21 cellular contexts compared by ENCODE assay signal in genomic region chr20:56181593-56181992, GRCh38.
DNase-seq lines count a peak whose midpoint lies in the region; ATAC-seq, FAIRE-seq and TF ChIP-seq lines count a peak whose summit lies in the region.
"Had no signal": no experiment of that assay in that cellular context is flagged by ENCODE, and none has a peak within 500 bp of the region (broad histone marks: within the 10 kb centered on the region; RNA-seq: fewer than 3 reads in every experiment).

No MANE protein-coding gene starts in this region.

- no peaks in the 10 kb centered on the region for H3K36me3 Mint-ChIP-seq in neural progenitor cell
- H3K36me3 Mint-ChIP-seq: CD14-positive monocyte had no signal

- H3K4me1 ChIP-seq in Panc1 (ENCODE audit: control insufficient read depth, insufficient read depth, low read length): no peaks in the 10 kb centered on the region
- no peaks in the 10 kb centered on the region for H3K4me1 ChIP-seq in neural progenitor cell
- H3K4me1 ChIP-seq: sigmoid colon had no signal

- H3K27me3 ChIP-seq in Panc1 (ENCODE audit: control insufficient read depth, insufficient read depth, low read length) (no peaks in the 10 kb centered on the region), neural progenitor cell (no peaks in the 10 kb centered on the region)
- H3K27me3 ChIP-seq: neutrophil, sigmoid colon had no signal

- no peaks in the 10 kb centered on the region for H4K20me1 ChIP-seq in neural progenitor cell (ENCODE audit: low read depth)

- H3K79me2 ChIP-seq in neural progenitor cell (ENCODE audit: low read depth): no peaks in the 10 kb centered on the region

- no peak overlapping the region for H3K4me2 ChIP-seq in neural progenitor cell
- H3K4me2 ChIP-seq: GM23338 had no signal

- DNase-seq in DMS53 (lab: John Stamatoyannopoulos, UW) (peak; percentile 4), DMS53 treated with DMSO at 0.1 percent for 48 hours (lab: John Stamatoyannopoulos, UW; ENCODE audit: unreplicated experiment) (no peak), Panc1 (ENCODE audit: low read depth, low spot score) (no peak), head of caudate nucleus (peak in 27 of 42 donors; percentile 13 to 64 (median 37)), neural progenitor cell (ENCODE audit: low spot score) (no peak), AG08395 (ENCODE audit: low spot score) (no peak), RCC 7860 (ENCODE audit: low spot score) (no peak)
- DNase-seq: 8988T; activated CD4-positive, alpha-beta T cell treated with anti-CD3 and anti-CD28 coated beads, Interleukin-2, amount 50 U/mL, for 1 hour; activated T-cell treated with anti-CD3 and anti-CD28 coated beads, Interleukin-2, amount 50 U/mL, for 72 hours; foreskin melanocyte; NCI-H1694 treated with DMSO at 0.1 percent for 48 hours; NCI-H510A; sigmoid colon had no signal

- in situ Hi-C loops in Panc1 (cut with HindIII; ENCODE audit: low pct_unique_long_range_greater_than_20kb, low sequenced_read_pairs): no loop called here

- H3K27ac ChIP-seq in Panc1 (ENCODE audit: low read length): no peak overlapping the region
- H3K27ac ChIP-seq in neural progenitor cell: no peak overlapping the region
- H3K27ac ChIP-seq: neutrophil, sigmoid colon, thoracic aorta had no signal

- H2AFZ ChIP-seq in neural progenitor cell (replicated peaks): no peak overlapping the region
- H2AFZ ChIP-seq: GM23338 had no signal

- BruUV-seq in Panc1 (replicated peaks; lab: Mats Ljungman, UMichigan): no TSS peak

- intact Hi-C loops in Panc1 (cut with micrococcal nuclease; ENCODE audit: unreplicated experiment) (no loop called here), head of caudate nucleus (cut with DNase I) (loop anchor here (10.0 kb wide), 1 partner anchor 767 kb away; no protein-coding TSS in a partner anchor)

- CTCF ChIA-PET in Panc1 (lab: Charles Lee): no interaction called here

- peaks cover 9% of the 10 kb centered on the region for H3K27me3 Mint-ChIP-seq in neural progenitor cell (ENCODE audit: insufficient read depth, low read depth)
- H3K27me3 Mint-ChIP-seq: central memory CD8-positive, alpha-beta T cell had no signal

- H3F3A ChIP-seq in neural progenitor cell (ENCODE audit: low read depth): no peaks in the 10 kb centered on the region

- H3K4me3 ChIP-seq in Panc1 (ENCODE audit: low read depth in 2 of 2, low read length in 2 of 2) (no peak overlapping the region), neural progenitor cell (no peak overlapping the region)
- H3K4me3 ChIP-seq: GM23338, sigmoid colon, thoracic aorta had no signal

- POLR2A ChIA-PET in Panc1 (lab: Charles Lee): no interaction called here

- no peak for FAIRE-seq in RCC 7860 (lab: Jason Lieb, UNC)

- H3K36me3 ChIP-seq in Panc1 (ENCODE audit: control insufficient read depth, insufficient read depth, low read length) (no peaks in the 10 kb centered on the region), neural progenitor cell (no peaks in the 10 kb centered on the region)
- H3K36me3 ChIP-seq: neutrophil, sigmoid colon, thoracic aorta had no signal

- TF ChIP-seq CTCF in Panc1 (IDR thresholded peaks at IDR 0.05) (peak; percentile 33; the same call in 1 of the 2 replicates), neural progenitor cell (IDR thresholded peaks at IDR 0.05) (peak; percentile 32)

- H3K4me1 Mint-ChIP-seq in neural progenitor cell: no peaks in the 10 kb centered on the region
- H3K4me1 Mint-ChIP-seq: CD14-positive monocyte; central memory CD8-positive, alpha-beta T cell; GM23338 had no signal

- ATAC-seq in Panc1 (no peak), HG02884 (IDR thresholded peaks at IDR 0.05; ENCODE audit: unreplicated experiment) (no peak)
- ATAC-seq: activated T-cell treated with anti-CD3 and anti-CD28 coated beads, Interleukin-2, amount 50 U/mL, for 72 hours; GM23338; Right ventricle myocardium inferior had no signal

- no peak overlapping the region for H3K9ac ChIP-seq in neural progenitor cell

- no peak overlapping the region for H3K4me3 Mint-ChIP-seq in neural progenitor cell
- H3K4me3 Mint-ChIP-seq: activated T-cell treated with anti-CD3 and anti-CD28 coated beads, Interleukin-2, amount 50 U/mL, for 72 hours; CD14-positive monocyte; central memory CD8-positive, alpha-beta T cell; GM23338 had no signal

- no peak overlapping the region for H3K27ac Mint-ChIP-seq in neural progenitor cell
- H3K27ac Mint-ChIP-seq: activated T-cell treated with anti-CD3 and anti-CD28 coated beads, Interleukin-2, amount 50 U/mL, for 72 hours; CD14-positive monocyte; GM23338 had no signal

- H3K9me3 ChIP-seq in Panc1 (ENCODE audit: control insufficient read depth, insufficient read depth, low read depth, low read length) (no peaks in the 10 kb centered on the region), neural progenitor cell (ENCODE audit: low read depth) (no peaks in the 10 kb centered on the region)
- H3K9me3 ChIP-seq: neutrophil, sigmoid colon, thoracic aorta had no signal

- H3K9me3 Mint-ChIP-seq in neural progenitor cell: peaks cover 6% of the 10 kb centered on the region
- H3K9me3 Mint-ChIP-seq: activated T-cell treated with anti-CD3 and anti-CD28 coated beads, Interleukin-2, amount 50 U/mL, for 72 hours; central memory CD8-positive, alpha-beta T cell had no signal

Comparison
In these comparisons a context has a peak if more than half of its experiments do, and no peak if none do; other contexts are left out.
1. DNase-seq: peak in DMS53 (single experiment) and head of caudate nucleus (27 of 42); none in DMS53 treated with DMSO at 0.1 percent for 48 hours (single experiment), Panc1 (single experiment), neural progenitor cell (single experiment), AG08395 (single experiment) and RCC 7860 (single experiment).